Comparison of ENCODE assay signal across 13 cellular contexts in genomic region chr9:117073071-117073470, GRCh38.
A peak's percentile ranks its signal among the peaks of the same experiment; 100 is the strongest.
DNase-seq lines count a peak whose midpoint lies in the region; ATAC-seq and TF ChIP-seq lines count a peak whose summit lies in the region.
"Had no signal": no experiment of that assay in that cellular context is flagged by ENCODE, and none has a peak within 500 bp of the region (broad histone marks: within the 10 kb centered on the region; RNA-seq: fewer than 3 reads in every experiment).

No MANE protein-coding gene starts in this region.

- H3K27ac Mint-ChIP-seq in GM23338 (no peak overlapping the region), neural crest cell (ENCODE audit: unreplicated experiment) (no peak overlapping the region)
- H3K27ac Mint-ChIP-seq in activated naive CD8-positive, alpha-beta T cell treated with anti-CD3 and anti-CD28 coated beads for 36 hours, result no peak overlapping the region
- H3K27ac Mint-ChIP-seq: B cell; CD4-positive, alpha-beta T cell had no signal

- H3K4me3 Mint-ChIP-seq in GM23338 (no peak overlapping the region; the same call in 2 of the 3 replicates), neural crest cell (peak overlapping the region; percentile 54)
- no peak overlapping the region for H3K4me3 Mint-ChIP-seq in activated naive CD8-positive, alpha-beta T cell treated with anti-CD3 and anti-CD28 coated beads for 36 hours
- H3K4me3 Mint-ChIP-seq: B cell; CD4-positive, alpha-beta T cell had no signal

- no peaks in the 10 kb centered on the region for H3K27me3 ChIP-seq in GM23338 (ENCODE audit: insufficient read depth)
- no peaks in the 10 kb centered on the region for H3K27me3 ChIP-seq in WERI-Rb-1 (ENCODE audit: insufficient read depth, low read depth, severe bottlenecking)

- H3K9me3 Mint-ChIP-seq in GM23338 (peaks cover 5% of the 10 kb centered on the region; the same call in 1 of the 3 replicates), neural crest cell (no peaks in the 10 kb centered on the region)
- peaks cover 4% of the 10 kb centered on the region for H3K9me3 Mint-ChIP-seq in activated naive CD8-positive, alpha-beta T cell treated with anti-CD3 and anti-CD28 coated beads for 36 hours

- peak; percentile 23 for DNase-seq in GM23338 (ENCODE audit: low spot score)
- no peak for DNase-seq in WERI-Rb-1
- peak; percentile 18 for DNase-seq in iPS-NIHi11 (ENCODE audit: low spot score)
- no peak for DNase-seq in neural crest cell (ENCODE audit: low read depth, low spot score)
- DNase-seq in activated naive CD8-positive, alpha-beta T cell treated with anti-CD3 and anti-CD28 coated beads for 36 hours, result no peak
- no peak for DNase-seq in activated T-cell treated with anti-CD3 and anti-CD28 coated beads, Interleukin-2, amount 50 U/mL, for 48 hours
- DNase-seq: Calu3; CD4-positive, alpha-beta T cell; DMS79; IMR-90 had no signal

- H3K79me2 ChIP-seq in GM23338 (replicated peaks; ENCODE audit: insufficient read depth), result no peaks in the 10 kb centered on the region

- no peaks in the 10 kb centered on the region for H4K20me1 ChIP-seq in GM23338 (replicated peaks; ENCODE audit: insufficient read depth)

- H3K36me3 ChIP-seq in GM23338 (ENCODE audit: insufficient read depth) (no peaks in the 10 kb centered on the region), WERI-Rb-1 (0 out of 2 replicates have a peak, but pooled peaks cover 3% of the 10 kb centered on the region)

- no peaks in the 10 kb centered on the region for H3K9me2 ChIP-seq in GM23338 (ENCODE audit: insufficient read depth)

- H3K4me1 Mint-ChIP-seq in GM23338 (peaks cover 34% of the 10 kb centered on the region), neural crest cell (peaks cover 8% of the 10 kb centered on the region)
- H3K4me1 Mint-ChIP-seq in activated naive CD8-positive, alpha-beta T cell treated with anti-CD3 and anti-CD28 coated beads for 36 hours, result no peaks in the 10 kb centered on the region
- H3K4me1 Mint-ChIP-seq: B cell had no signal

- H3K4me2 ChIP-seq in GM23338, result no peak overlapping the region

- H3K27ac ChIP-seq in GM23338 (ENCODE audit: low read depth), result no peak overlapping the region
- H3K27ac ChIP-seq in WERI-Rb-1, result no peak overlapping the region

- H3K9me3 ChIP-seq in WERI-Rb-1 (ENCODE audit: severe bottlenecking), result no peaks in the 10 kb centered on the region

- ATAC-seq in GM23338, result peak; percentile 71
- ATAC-seq in GM21717 (IDR thresholded peaks at IDR 0.05; ENCODE audit: unreplicated experiment), result no peak

- H2AFZ ChIP-seq in GM23338, result no peak overlapping the region

- H3K27me3 Mint-ChIP-seq in GM23338 (ENCODE audit: insufficient read depth, low read depth, poor library complexity) (peaks cover 5% of the 10 kb centered on the region), neural crest cell (ENCODE audit: low read depth) (peaks cover 25% of the 10 kb centered on the region)
- H3K27me3 Mint-ChIP-seq in activated naive CD8-positive, alpha-beta T cell treated with anti-CD3 and anti-CD28 coated beads for 36 hours, result peaks cover 12% of the 10 kb centered on the region

- H3K36me3 Mint-ChIP-seq in GM23338 (ENCODE audit: low read depth), result no peaks in the 10 kb centered on the region; the same call in 2 of the 3 replicates
- H3K36me3 Mint-ChIP-seq in neural crest cell (ENCODE audit: low read depth), result no peaks in the 10 kb centered on the region
- H3K36me3 Mint-ChIP-seq in activated naive CD8-positive, alpha-beta T cell treated with anti-CD3 and anti-CD28 coated beads for 36 hours, result no peaks in the 10 kb centered on the region

- TF ChIP-seq CTCF in GM23338 (conservative IDR thresholded peaks at IDR 0.05; ENCODE audit: low read depth in 2 of 2), result 0 out of 4 replicates have a peak, but pooled peaks of 1 of the 2 experiments have one; percentile 7
- TF ChIP-seq CTCF in WERI-Rb-1 (IDR thresholded peaks at IDR 0.05; ENCODE audit: low read depth, low read length), result peak; percentile 32; the same call in 1 of the 2 replicates
- no peak for TF ChIP-seq CTCF in neural crest cell (conservative IDR thresholded peaks at IDR 0.05)

- H3K4me3 ChIP-seq in GM23338 (no peak overlapping the region), WERI-Rb-1 (ENCODE audit: low read depth, low read length) (no peak overlapping the region)
- H3K4me3 ChIP-seq: GM12878 had no signal

- H3K4me1 ChIP-seq in GM23338 (ENCODE audit: insufficient read depth), result peaks cover 25% of the 10 kb centered on the region

- H3F3A ChIP-seq in GM23338 (replicated peaks; ENCODE audit: low read depth), result no peaks in the 10 kb centered on the region

TF ChIP-seq in GM23338, 12 proteins besides CTCF, POLR2A, EP300 and RAD21 (continues in another document):
- TF ChIP-seq POLR2AphosphoS5 (IDR thresholded peaks at IDR 0.05; ENCODE audit: low read depth), result no peak
- TF ChIP-seq STAT1 (IDR thresholded peaks at IDR 0.05; ENCODE audit: unreplicated experiment), result no peak
- TF ChIP-seq ETS1 (IDR thresholded peaks at IDR 0.05), result no peak
- TF ChIP-seq CREB1 (CRISPR knock-in tag; IDR thresholded peaks at IDR 0.05; ENCODE audit: low read depth), result no peak
- TF ChIP-seq EZH2 (IDR thresholded peaks at IDR 0.05; ENCODE audit: low read depth, unreplicated experiment), result no peak
- TF ChIP-seq EZH2phosphoT487 (IDR thresholded peaks at IDR 0.05; ENCODE audit: unreplicated experiment), result no peak
- TF ChIP-seq ZNF114 (CRISPR knock-in tag; IDR thresholded peaks at IDR 0.05), result no peak
- TF ChIP-seq ZNF331 (CRISPR knock-in tag; IDR thresholded peaks at IDR 0.05; ENCODE audit: low read depth), result no peak
- TF ChIP-seq REST (IDR thresholded peaks at IDR 0.05; ENCODE audit: unreplicated experiment), result no peak
- no peak for TF ChIP-seq JUNB (IDR thresholded peaks at IDR 0.05; ENCODE audit: unreplicated experiment)
- TF ChIP-seq NANOG (IDR thresholded peaks at IDR 0.05; ENCODE audit: borderline replicate concordance), result no peak

Comparison
In these comparisons a context has a peak if more than half of its experiments do, and no peak if none do; other contexts are left out.
1. DNase-seq: peak in GM23338 (single experiment) and iPS-NIHi11 (single experiment); none in WERI-Rb-1 (single experiment), neural crest cell (single experiment), activated naive CD8-positive, alpha-beta T cell treated with anti-CD3 and anti-CD28 coated beads for 36 hours (single experiment) and activated T-cell treated with anti-CD3 and anti-CD28 coated beads, Interleukin-2, amount 50 U/mL, for 48 hours (0 of 2).